10 cellular contexts compared by ENCODE assay signal in genomic region chr3:31908391-31909097, GRCh38.
DNase-seq lines count a peak whose midpoint lies in the region; ATAC-seq and TF ChIP-seq lines count a peak whose summit lies in the region.
"Had no signal": no experiment of that assay in that cellular context is flagged by ENCODE, and none has a peak within 500 bp of the region (broad histone marks: within the 10 kb centered on the region; RNA-seq: fewer than 3 reads in every experiment).

No MANE protein-coding gene starts in this region.

- CTCF ChIA-PET in WTC11 (lab: Charles Lee), result interaction anchor here (1.1 to 1.6 kb wide), 6 partner anchors 9 to 236 kb away, joined by 3 to 7 read pairs (median 6); no protein-coding TSS in a partner anchor

- H3K4me3 Mint-ChIP-seq in WTC11 (no peak overlapping the region), nephron (no peak overlapping the region)
- no peak overlapping the region for H3K4me3 Mint-ChIP-seq in stimulated activated effector memory CD8-positive, alpha-beta T cell treated with anti-CD3 and anti-CD28 coated beads, Interleukin-12 subunit alpha, Interleukin-12 subunit beta, amount 100 ng/mL, for 72 hours
- H3K4me3 Mint-ChIP-seq: naive thymus-derived CD4-positive, alpha-beta T cell had no signal

- POLR2A ChIA-PET in WTC11 (lab: Charles Lee), result no interaction called here

- H3K9me3 Mint-ChIP-seq in WTC11, result no peaks in the 10 kb centered on the region
- no peaks in the 10 kb centered on the region for H3K9me3 Mint-ChIP-seq in nephron
- no peaks in the 10 kb centered on the region for H3K9me3 Mint-ChIP-seq in stimulated activated effector memory CD8-positive, alpha-beta T cell treated with anti-CD3 and anti-CD28 coated beads, Interleukin-12 subunit alpha, Interleukin-12 subunit beta, amount 100 ng/mL, for 72 hours
- H3K9me3 Mint-ChIP-seq: naive thymus-derived CD4-positive, alpha-beta T cell had no signal

- peaks cover 81% of the 10 kb centered on the region for H3K4me1 Mint-ChIP-seq in WTC11
- peaks cover 37% of the 10 kb centered on the region for H3K4me1 Mint-ChIP-seq in nephron
- H3K4me1 Mint-ChIP-seq in stimulated activated effector memory CD8-positive, alpha-beta T cell treated with anti-CD3 and anti-CD28 coated beads, Interleukin-12 subunit alpha, Interleukin-12 subunit beta, amount 100 ng/mL, for 72 hours, result no peaks in the 10 kb centered on the region

- TF ChIP-seq CTCF in WTC11 (IDR thresholded peaks at IDR 0.05) (no peak), nephron (IDR thresholded peaks at IDR 0.05; ENCODE audit: unreplicated experiment in 3 of 3) (peak in 2 of 3 experiments; percentile 4 to 19)

- DNase-seq in WTC11 (ENCODE audit: low spot score) (no peak), DMS114 treated with DMSO at 0.1 percent for 48 hours (lab: John Stamatoyannopoulos, UW; ENCODE audit: unreplicated experiment) (no peak), SIG-M5 treated with dmso at 0.1 percent for 504 hours (lab: John Stamatoyannopoulos, UW; ENCODE audit: unreplicated experiment) (no peak)
- DNase-seq in stimulated activated effector memory CD8-positive, alpha-beta T cell treated with anti-CD3 and anti-CD28 coated beads, Interleukin-12 subunit alpha, Interleukin-12 subunit beta, amount 100 ng/mL, for 72 hours (ENCODE audit: low spot score in 2 of 2), result no peak
- DNase-seq: effector CD4-positive, alpha-beta T cell; naive thymus-derived CD4-positive, alpha-beta T cell had no signal

- H3K36me3 Mint-ChIP-seq in WTC11 (no peaks in the 10 kb centered on the region), nephron (ENCODE audit: low read depth) (no peaks in the 10 kb centered on the region)
- H3K36me3 Mint-ChIP-seq in stimulated activated effector memory CD8-positive, alpha-beta T cell treated with anti-CD3 and anti-CD28 coated beads, Interleukin-12 subunit alpha, Interleukin-12 subunit beta, amount 100 ng/mL, for 72 hours, result no peaks in the 10 kb centered on the region

- H3K27me3 Mint-ChIP-seq in WTC11 (ENCODE audit: low read depth), result no peaks in the 10 kb centered on the region
- H3K27me3 Mint-ChIP-seq in nephron (ENCODE audit: low read depth), result no peaks in the 10 kb centered on the region
- H3K27me3 Mint-ChIP-seq: naive thymus-derived CD4-positive, alpha-beta T cell had no signal

- ATAC-seq in GM18907 (IDR thresholded peaks at IDR 0.05; ENCODE audit: unreplicated experiment) (peak; percentile 95), HG03196 (IDR thresholded peaks at IDR 0.05; ENCODE audit: unreplicated experiment) (peak; percentile 74), WTC11 (peak; percentile 40), HG03095 (IDR thresholded peaks at IDR 0.05; ENCODE audit: unreplicated experiment) (no peak)
- no peak for ATAC-seq in stimulated activated effector memory CD8-positive, alpha-beta T cell treated with anti-CD3 and anti-CD28 coated beads, Interleukin-12 subunit alpha, Interleukin-12 subunit beta, amount 100 ng/mL, for 72 hours
- ATAC-seq: naive thymus-derived CD4-positive, alpha-beta T cell had no signal

- H3K27ac Mint-ChIP-seq in WTC11 (no peak overlapping the region), nephron (peak overlapping the region; percentile 49 to 77 (median 68))
- no peak overlapping the region for H3K27ac Mint-ChIP-seq in stimulated activated effector memory CD8-positive, alpha-beta T cell treated with anti-CD3 and anti-CD28 coated beads, Interleukin-12 subunit alpha, Interleukin-12 subunit beta, amount 100 ng/mL, for 72 hours
- H3K27ac Mint-ChIP-seq: naive thymus-derived CD4-positive, alpha-beta T cell had no signal

TF ChIP-seq in WTC11, 78 proteins besides CTCF, POLR2A, EP300 and RAD21:
- TF ChIP-seq MYBL2 (CRISPR knock-in tag; IDR thresholded peaks at IDR 0.05), result no peak
- TF ChIP-seq ZNF138 (CRISPR knock-in tag; conservative IDR thresholded peaks at IDR 0.05), result no peak
- no peak for TF ChIP-seq ATF1 (CRISPR knock-in tag; IDR thresholded peaks at IDR 0.05)
- no peak for TF ChIP-seq GABPB1 (CRISPR knock-in tag; IDR thresholded peaks at IDR 0.05)
- no peak for TF ChIP-seq E2F4 (CRISPR knock-in tag; IDR thresholded peaks at IDR 0.05; ENCODE audit: borderline replicate concordance, low read depth)
- no peak for TF ChIP-seq IRF2 (CRISPR knock-in tag; IDR thresholded peaks at IDR 0.05; ENCODE audit: borderline replicate concordance, low read depth)
- no peak for TF ChIP-seq ZBTB43 (CRISPR knock-in tag; IDR thresholded peaks at IDR 0.05)
- TF ChIP-seq ZNF219 (CRISPR knock-in tag; IDR thresholded peaks at IDR 0.05; ENCODE audit: borderline replicate concordance), result no peak
- no peak for TF ChIP-seq ZBTB21 (CRISPR knock-in tag; IDR thresholded peaks at IDR 0.05; ENCODE audit: borderline replicate concordance)
TF ChIP-seq in WTC11: peak in this region for 0.

Comparison
In these comparisons a context has a peak if more than half of its experiments do, and no peak if none do; other contexts are left out.
1. ATAC-seq: peak in GM18907 (single experiment), HG03196 (single experiment) and WTC11 (single experiment); none in stimulated activated effector memory CD8-positive, alpha-beta T cell treated with anti-CD3 and anti-CD28 coated beads, Interleukin-12 subunit alpha, Interleukin-12 subunit beta, amount 100 ng/mL, for 72 hours (single experiment) and HG03095 (single experiment).
2. H3K27ac Mint-ChIP-seq: peak in nephron (3 of 3); none in WTC11 (single experiment) and stimulated activated effector memory CD8-positive, alpha-beta T cell treated with anti-CD3 and anti-CD28 coated beads, Interleukin-12 subunit alpha, Interleukin-12 subunit beta, amount 100 ng/mL, for 72 hours (single experiment).